ENCODE assay signal across 1 cellular context in genomic region chr7:36535866-36536664, GRCh38.
TF ChIP-seq lines count a peak whose summit lies in the region.

No MANE protein-coding gene starts in this region.

TF ChIP-seq in H1, 55 proteins besides CTCF, POLR2A, EP300 and RAD21 (continued from another document):
- TF ChIP-seq POLR2AphosphoS5 (IDR thresholded peaks at IDR 0.05; ENCODE audit: low read depth, low read length) (no peak), SIRT6 (IDR thresholded peaks at IDR 0.05; ENCODE audit: low read length) (no peak), SP2 (IDR thresholded peaks at IDR 0.05; ENCODE audit: low read length) (no peak), EGR1 (IDR thresholded peaks at IDR 0.05; ENCODE audit: borderline replicate concordance, low read depth, low read length) (no peak), SUZ12 (IDR thresholded peaks at IDR 0.05; ENCODE audit: low read length) (no peak), ATF2 (IDR thresholded peaks at IDR 0.05; ENCODE audit: low read length) (no peak), CBX5 (IDR thresholded peaks at IDR 0.05; ENCODE audit: low read depth, low read length) (no peak)
TF ChIP-seq in H1: peak in this region for 0.
